10 cellular contexts compared by ENCODE assay signal in the genomic region with DNA sequence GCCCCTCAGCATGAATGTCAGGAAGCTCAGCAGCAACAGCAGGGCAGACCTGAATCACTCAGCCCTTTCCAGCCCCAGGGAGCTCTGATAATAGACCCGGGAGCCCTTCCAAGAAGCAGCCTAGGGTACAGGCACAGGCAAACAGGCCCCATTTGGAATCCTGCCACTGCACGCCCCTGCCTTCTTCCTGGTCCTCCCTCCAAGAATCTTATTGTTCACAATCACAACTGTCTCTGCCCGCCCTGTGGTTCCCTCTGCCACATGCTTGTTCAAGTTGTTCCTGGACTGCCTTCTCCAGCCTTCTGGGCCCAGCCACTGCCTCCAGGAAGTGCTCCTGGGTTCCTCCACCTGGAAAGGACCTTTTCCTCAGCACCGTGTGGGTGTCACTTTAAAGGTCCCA. TPM values are rescaled to one million over a fixed set of nuclear protein-coding genes. Genes with fewer than 3 reads are reported as not detected.
DNase-seq lines count a peak whose midpoint lies in the region; ATAC-seq, FAIRE-seq and TF ChIP-seq lines count a peak whose summit lies in the region.
"Had no signal": no experiment of that assay in that cellular context is flagged by ENCODE, and none has a peak within 500 bp of the region (broad histone marks: within the 10 kb centered on the region; RNA-seq: fewer than 3 reads in every experiment).

No MANE protein-coding gene starts in this region.

- 83% methylated on average over 1 of the region's 4 CpGs; no CpG with 5 or more reads in 1 of the 2 donors for WGBS in gastroesophageal sphincter (ENCODE audit: low coverage in 1 of 2), 2 donors
- 47 to 58% (median 48%) methylated on average over 4 of the region's 4 CpGs for WGBS in psoas muscle, 3 donors

- ATAC-seq in gastroesophageal sphincter (peak; percentile 47), psoas muscle (peak in 2 of 4 donors; percentile 15 to 36), GM21723 (IDR thresholded peaks at IDR 0.05; ENCODE audit: unreplicated experiment) (no peak)

- intact Hi-C loops in psoas muscle (cut with DNase I), result no loop called here
- intact Hi-C loops in activated naive CD4-positive, alpha-beta T cell treated with anti-CD3 and anti-CD28 coated beads for 36 hours (cut with micrococcal nuclease), result no loop called here

- H3K4me3 Mint-ChIP-seq in activated naive CD4-positive, alpha-beta T cell treated with anti-CD3 and anti-CD28 coated beads for 36 hours, result no peak overlapping the region
- H3K4me3 Mint-ChIP-seq: activated naive CD8-positive, alpha-beta T cell; CD8-positive, alpha-beta memory T cell had no signal

- TF ChIP-seq POLR2A in gastroesophageal sphincter (IDR thresholded peaks at IDR 0.05) (no peak), GM12891 (IDR thresholded peaks at IDR 0.05; ENCODE audit: low read depth, low read length) (no peak)

- H3K27ac Mint-ChIP-seq in activated naive CD4-positive, alpha-beta T cell treated with anti-CD3 and anti-CD28 coated beads for 36 hours, result no peak overlapping the region
- H3K27ac Mint-ChIP-seq: activated naive CD8-positive, alpha-beta T cell; CD8-positive, alpha-beta memory T cell had no signal

- H3K4me1 ChIP-seq in gastroesophageal sphincter (peaks cover 0 to 28% (median 2%) of the 10 kb centered on the region in 3 donors), psoas muscle (no peaks in the 10 kb centered on the region)

- DNase-seq in DMS 273 (lab: John Stamatoyannopoulos, UW; ENCODE audit: unreplicated experiment) (peak; percentile 77), psoas muscle (no peak), germinal center (ENCODE audit: low spot score) (no peak), GM12891 (ENCODE audit: insufficient read length, low spot score) (no peak)
- no peak for DNase-seq in activated naive CD4-positive, alpha-beta T cell treated with anti-CD3 and anti-CD28 coated beads for 36 hours

- H3K4me1 Mint-ChIP-seq in activated naive CD4-positive, alpha-beta T cell treated with anti-CD3 and anti-CD28 coated beads for 36 hours (ENCODE audit: low read depth), result no peaks in the 10 kb centered on the region
- H3K4me1 Mint-ChIP-seq: CD8-positive, alpha-beta memory T cell had no signal

- H3K36me3 Mint-ChIP-seq in activated naive CD4-positive, alpha-beta T cell treated with anti-CD3 and anti-CD28 coated beads for 36 hours (ENCODE audit: low read depth), result no peaks in the 10 kb centered on the region
- H3K36me3 Mint-ChIP-seq: CD8-positive, alpha-beta memory T cell had no signal

- H3K36me3 ChIP-seq in gastroesophageal sphincter, result no peaks in the 10 kb centered on the region
- no peaks in the 10 kb centered on the region for H3K36me3 ChIP-seq in psoas muscle (ENCODE audit: insufficient read depth in 1 of 2, low read depth in 1 of 2)

- peaks cover 5% of the 10 kb centered on the region for H3K9me3 Mint-ChIP-seq in activated naive CD4-positive, alpha-beta T cell treated with anti-CD3 and anti-CD28 coated beads for 36 hours

- TF ChIP-seq CTCF in VCaP (conservative IDR thresholded peaks at IDR 0.05) (no peak), gastroesophageal sphincter (IDR thresholded peaks at IDR 0.05) (no peak), psoas muscle (IDR thresholded peaks at IDR 0.05) (no peak)

- H3K4me3 ChIP-seq in gastroesophageal sphincter (no peak overlapping the region), psoas muscle (no peak overlapping the region)

- H3K9me3 ChIP-seq in gastroesophageal sphincter (no peaks in the 10 kb centered on the region), psoas muscle (no peaks in the 10 kb centered on the region)

- no peaks in the 10 kb centered on the region for H3K27me3 Mint-ChIP-seq in activated naive CD4-positive, alpha-beta T cell treated with anti-CD3 and anti-CD28 coated beads for 36 hours (ENCODE audit: low read depth)

- no peak for FAIRE-seq in GM12891 (lab: Jason Lieb, UNC)

- TF ChIP-seq EP300 in gastroesophageal sphincter (IDR thresholded peaks at IDR 0.05), result no peak

- H3K27ac ChIP-seq in VCaP (peak overlapping the region; percentile 43; the same call in 1 of the 2 replicates), gastroesophageal sphincter (peak overlapping the region in 3 of 4 donors; percentile 58 to 65 (median 62)), psoas muscle (peak overlapping the region; percentile 58)

- CTCF ChIA-PET in activated naive CD4-positive, alpha-beta T cell treated with anti-CD3 and anti-CD28 coated beads for 36 hours (lab: Charles Lee), result no interaction called here

- H3K27me3 ChIP-seq in gastroesophageal sphincter (no peaks in the 10 kb centered on the region), psoas muscle (ENCODE audit: insufficient read depth in 3 of 3, low read length in 2 of 3) (no peaks in the 10 kb centered on the region)

TF ChIP-seq in GM12891, 5 proteins besides CTCF, POLR2A, EP300 and RAD21:
- TF ChIP-seq POLR2AphosphoS5 (IDR thresholded peaks at IDR 0.05; ENCODE audit: low read depth, low read length) (no peak), POU2F2 (IDR thresholded peaks at IDR 0.05; ENCODE audit: low read depth, low read length) (no peak), TAF1 (IDR thresholded peaks at IDR 0.05; ENCODE audit: low read depth, low read length) (no peak), SPI1 (IDR thresholded peaks at IDR 0.05; ENCODE audit: low read depth, low read length) (no peak), PAX5 (IDR thresholded peaks at IDR 0.05; ENCODE audit: insufficient read depth, low read length, severe bottlenecking) (no peak)

RNA-seq across cellular contexts. Expression of gene LRRC32, which starts 54.6 kb away (rescaled TPM):
- total RNA-seq in gastroesophageal sphincter (10 to 100 TPM; 22.7 to 37.6 (median 31.1) TPM), psoas muscle (10 to 100 TPM; 14.7 to 32.9 (median 21.4) TPM)
- polyA plus RNA-seq in psoas muscle, result 10 to 100 TPM; 16.2 to 27.9 (median 16.7) TPM
- total RNA-seq in activated naive CD4-positive, alpha-beta T cell treated with anti-CD3 and anti-CD28 coated beads for 36 hours, result 1 to 10 TPM; 2.5 to 3.0 TPM
- polyA plus RNA-seq in GM12891 (2012; ENCODE audit: low read depth, missing spikeins), result 2.0 TPM
